ENCODE assay signal across 1 cellular context in the genomic region with DNA sequence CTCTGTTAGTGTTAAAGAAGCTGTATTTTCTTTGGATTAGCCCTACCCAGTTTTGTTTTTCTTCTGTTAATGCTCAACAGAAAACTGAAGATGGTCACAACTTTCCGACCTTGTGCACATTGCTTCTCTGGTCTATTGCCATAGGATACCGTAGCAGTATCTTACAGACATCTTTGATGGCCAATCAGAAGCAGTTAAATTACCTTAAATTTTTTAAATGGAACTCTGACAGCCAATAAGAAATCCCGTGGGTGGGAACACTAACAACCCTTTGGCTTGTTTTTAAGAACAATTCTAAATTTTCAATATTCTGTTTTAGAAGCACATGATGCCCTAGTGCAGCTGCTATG.
TF ChIP-seq lines count a peak whose summit lies in the region.

No MANE protein-coding gene starts in this region.

TF ChIP-seq in K562, 482 proteins besides CTCF, POLR2A, EP300 and RAD21 (continued from another document):
- TF ChIP-seq TBL1XR1 (IDR thresholded peaks at IDR 0.05; ENCODE audit: low read length in 2 of 2) (0 out of 4 replicates have a peak, but pooled peaks of 1 of the 2 experiments have one; percentile 2), ADNP (tag; IDR thresholded peaks at IDR 0.05) (no peak), CBX3 (IDR thresholded peaks at IDR 0.05; ENCODE audit: borderline replicate concordance in 1 of 2, low read length in 2 of 2) (0 out of 3 replicates have a peak, but pooled peaks of 1 of the 2 experiments have one; percentile 5), GTF2E2 (tag; IDR thresholded peaks at IDR 0.05) (peak; percentile 5), MTA2 (IDR thresholded peaks at IDR 0.05; ENCODE audit: low read depth) (no peak), RFX1 (IDR thresholded peaks at IDR 0.05) (peak; percentile 93), RUNX1 (IDR thresholded peaks at IDR 0.05; ENCODE audit: low read depth) (no peak), MXI1 (IDR thresholded peaks at IDR 0.05; ENCODE audit: low read depth, low read length) (0 out of 2 replicates have a peak, but pooled peaks have one; percentile 54), PML (IDR thresholded peaks at IDR 0.05; ENCODE audit: low read length) (0 out of 2 replicates have a peak, but pooled peaks have one; percentile 29), EGR1 (conservative IDR thresholded peaks at IDR 0.05) (peak; percentile 61), HDGF (IDR thresholded peaks at IDR 0.05) (no peak)
- TF ChIP-seq, protein P1, sequence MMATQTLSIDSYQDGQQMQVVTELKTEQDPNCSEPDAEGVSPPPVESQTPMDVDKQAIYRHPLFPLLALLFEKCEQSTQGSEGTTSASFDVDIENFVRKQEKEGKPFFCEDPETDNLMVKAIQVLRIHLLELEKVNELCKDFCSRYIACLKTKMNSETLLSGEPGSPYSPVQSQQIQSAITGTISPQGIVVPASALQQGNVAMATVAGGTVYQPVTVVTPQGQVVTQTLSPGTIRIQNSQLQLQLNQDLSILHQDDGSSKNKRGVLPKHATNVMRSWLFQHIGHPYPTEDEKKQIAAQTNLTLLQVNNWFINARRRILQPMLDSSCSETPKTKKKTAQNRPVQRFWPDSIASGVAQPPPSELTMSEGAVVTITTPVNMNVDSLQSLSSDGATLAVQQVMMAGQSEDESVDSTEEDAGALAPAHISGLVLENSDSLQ (IDR thresholded peaks at IDR 0.05) = peak; percentile 98; the same call in 1 of the 2 replicates
- TF ChIP-seq, protein P2, sequence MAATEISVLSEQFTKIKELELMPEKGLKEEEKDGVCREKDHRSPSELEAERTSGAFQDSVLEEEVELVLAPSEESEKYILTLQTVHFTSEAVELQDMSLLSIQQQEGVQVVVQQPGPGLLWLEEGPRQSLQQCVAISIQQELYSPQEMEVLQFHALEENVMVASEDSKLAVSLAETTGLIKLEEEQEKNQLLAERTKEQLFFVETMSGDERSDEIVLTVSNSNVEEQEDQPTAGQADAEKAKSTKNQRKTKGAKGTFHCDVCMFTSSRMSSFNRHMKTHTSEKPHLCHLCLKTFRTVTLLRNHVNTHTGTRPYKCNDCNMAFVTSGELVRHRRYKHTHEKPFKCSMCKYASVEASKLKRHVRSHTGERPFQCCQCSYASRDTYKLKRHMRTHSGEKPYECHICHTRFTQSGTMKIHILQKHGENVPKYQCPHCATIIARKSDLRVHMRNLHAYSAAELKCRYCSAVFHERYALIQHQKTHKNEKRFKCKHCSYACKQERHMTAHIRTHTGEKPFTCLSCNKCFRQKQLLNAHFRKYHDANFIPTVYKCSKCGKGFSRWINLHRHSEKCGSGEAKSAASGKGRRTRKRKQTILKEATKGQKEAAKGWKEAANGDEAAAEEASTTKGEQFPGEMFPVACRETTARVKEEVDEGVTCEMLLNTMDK (IDR thresholded peaks at IDR 0.05; ENCODE audit: borderline replicate concordance, insufficient read depth, low read depth, low read length, poor library complexity, severe bottlenecking) = no peak
- TF ChIP-seq, protein P3, sequence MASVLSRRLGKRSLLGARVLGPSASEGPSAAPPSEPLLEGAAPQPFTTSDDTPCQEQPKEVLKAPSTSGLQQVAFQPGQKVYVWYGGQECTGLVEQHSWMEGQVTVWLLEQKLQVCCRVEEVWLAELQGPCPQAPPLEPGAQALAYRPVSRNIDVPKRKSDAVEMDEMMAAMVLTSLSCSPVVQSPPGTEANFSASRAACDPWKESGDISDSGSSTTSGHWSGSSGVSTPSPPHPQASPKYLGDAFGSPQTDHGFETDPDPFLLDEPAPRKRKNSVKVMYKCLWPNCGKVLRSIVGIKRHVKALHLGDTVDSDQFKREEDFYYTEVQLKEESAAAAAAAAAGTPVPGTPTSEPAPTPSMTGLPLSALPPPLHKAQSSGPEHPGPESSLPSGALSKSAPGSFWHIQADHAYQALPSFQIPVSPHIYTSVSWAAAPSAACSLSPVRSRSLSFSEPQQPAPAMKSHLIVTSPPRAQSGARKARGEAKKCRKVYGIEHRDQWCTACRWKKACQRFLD (CRISPR knock-in tag; IDR thresholded peaks at IDR 0.05) = peak; percentile 57; the same call in 1 of the 2 replicates
TF ChIP-seq in K562: peak in this region for 13.
